20 cellular contexts compared by ENCODE assay signal in the genomic region with DNA sequence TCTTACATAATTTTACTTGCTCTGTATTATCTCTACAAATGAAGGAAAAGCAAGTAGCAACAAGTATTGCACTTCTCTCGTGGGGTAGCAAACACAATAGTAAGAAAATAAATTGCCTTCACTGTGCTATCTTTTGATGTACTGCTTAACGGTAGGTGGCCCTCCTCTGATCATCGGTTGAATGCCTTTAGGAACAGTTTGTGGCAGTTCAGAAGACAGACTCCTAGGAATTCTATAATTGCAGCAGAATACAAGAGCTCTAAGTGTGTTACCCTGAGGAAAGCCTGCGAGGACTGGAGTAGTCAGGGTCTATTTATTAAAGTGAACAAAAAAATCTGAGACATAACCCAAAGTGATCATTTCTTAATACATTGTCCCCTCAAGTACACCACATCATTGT.
DNase-seq lines count a peak whose midpoint lies in the region; ATAC-seq, FAIRE-seq and TF ChIP-seq lines count a peak whose summit lies in the region.
"Had no signal": no experiment of that assay in that cellular context is flagged by ENCODE, and none has a peak within 500 bp of the region (broad histone marks: within the 10 kb centered on the region; RNA-seq: fewer than 3 reads in every experiment).

No MANE protein-coding gene starts in this region.

- H3K36me3 ChIP-seq in GM23248 (ENCODE audit: low read depth) (no peaks in the 10 kb centered on the region), OCI-LY3 (replicated peaks; ENCODE audit: low read depth, low read length) (no peaks in the 10 kb centered on the region), small intestine (ENCODE audit: control insufficient read depth in 2 of 2, insufficient read depth in 2 of 2, low read length in 2 of 2) (no peaks in the 10 kb centered on the region)

- H3K27me3 ChIP-seq in GM23248 (replicated peaks; ENCODE audit: insufficient read depth), result no peaks in the 10 kb centered on the region
- H3K27me3 ChIP-seq in OCI-LY3 (ENCODE audit: low read depth, low read length), result no peaks in the 10 kb centered on the region
- H3K27me3 ChIP-seq in foreskin keratinocyte, result no peaks in the 10 kb centered on the region
- H3K27me3 ChIP-seq in small intestine (ENCODE audit: control insufficient read depth in 2 of 2, insufficient read depth in 2 of 2, low read length in 2 of 2), result no peaks in the 10 kb centered on the region

- no peak overlapping the region for H3K27ac ChIP-seq in GM23248
- no peak overlapping the region for H3K27ac ChIP-seq in OCI-LY3 (ENCODE audit: low read length)
- no peak overlapping the region for H3K27ac ChIP-seq in foreskin keratinocyte
- no peak overlapping the region for H3K27ac ChIP-seq in small intestine (ENCODE audit: low read depth in 1 of 2, low read length in 1 of 2)
- H3K27ac ChIP-seq: C4-2B had no signal

- no peaks in the 10 kb centered on the region for H4K20me1 ChIP-seq in GM23248 (ENCODE audit: insufficient read depth)
- no peaks in the 10 kb centered on the region for H4K20me1 ChIP-seq in OCI-LY3 (ENCODE audit: insufficient read depth, low read length)

- no peaks in the 10 kb centered on the region for H3K79me2 ChIP-seq in GM23248 (ENCODE audit: insufficient read depth)
- H3K79me2 ChIP-seq in OCI-LY3 (ENCODE audit: low read length), result no peaks in the 10 kb centered on the region

- H3K9me3 ChIP-seq in GM23248 (ENCODE audit: low read depth) (no peaks in the 10 kb centered on the region), OCI-LY3 (ENCODE audit: insufficient read depth, low read length) (no peaks in the 10 kb centered on the region), small intestine (ENCODE audit: control insufficient read depth, low read depth) (no peaks in the 10 kb centered on the region)

- no peak for TF ChIP-seq CTCF in OCI-LY3 (IDR thresholded peaks at IDR 0.05; ENCODE audit: low read depth, low read length)
- peak; percentile 16 for TF ChIP-seq CTCF in foreskin keratinocyte (conservative IDR thresholded peaks at IDR 0.05)
- peak; percentile 7 for TF ChIP-seq CTCF in retinal pigment epithelial cell (conservative IDR thresholded peaks at IDR 0.05; ENCODE audit: low read depth, low read length)

- in situ Hi-C loops in GM23248 (cut with MboI), result no loop called here

- WGBS in GM23248 (ENCODE audit: low coverage in 1 of 2, low lambda C conversion rate in 2 of 2, missing lambda C conversion rate in 2 of 2), 2 experiments, result 30 to 31% methylated on average over 4 of the region's 4 CpGs
- 44 to 48% (median 46%) methylated on average over 4 of the region's 4 CpGs for WGBS in small intestine, 3 donors

- peak overlapping the region; percentile 70 for H2AFZ ChIP-seq in GM23248
- peak overlapping the region; percentile 41; the same call in 1 of the 2 replicates for H2AFZ ChIP-seq in OCI-LY3 (ENCODE audit: low read depth, low read length)

- no peaks in the 10 kb centered on the region for H3F3A ChIP-seq in GM23248 (ENCODE audit: insufficient read depth)

- ATAC-seq in foreskin keratinocyte, result no peak
- no peak for ATAC-seq in HG03520 (IDR thresholded peaks at IDR 0.05; ENCODE audit: unreplicated experiment)
- ATAC-seq: PC-3 had no signal

- no peak for FAIRE-seq in small intestine (lab: Jason Lieb, UNC)
- FAIRE-seq: H54 had no signal

- DNase-seq in GM23248, result no peak
- DNase-seq in foreskin keratinocyte, result peak; percentile 6 to 30
- DNase-seq in retinal pigment epithelial cell (ENCODE audit: low read depth), result no peak
- DNase-seq in small intestine, result no peak
- no peak for DNase-seq in DMS 273 (lab: John Stamatoyannopoulos, UW; ENCODE audit: unreplicated experiment)
- DNase-seq: CD8-positive, alpha-beta memory T cell; EL; GF-D8; KBM-7; MM.1S; NCI-H1048; NCI-H1417 treated with DMSO at 0.1 percent for 48 hours; NCI-H187 treated with DMSO at 0.1 percent for 48 hours; NCI-H526; PC-3; SHP77 had no signal

- H3K9ac ChIP-seq in GM23248, result no peak overlapping the region
- H3K9ac ChIP-seq in OCI-LY3 (ENCODE audit: low read length), result no peak overlapping the region

- H3K9me2 ChIP-seq in GM23248 (ENCODE audit: insufficient read depth), result no peaks in the 10 kb centered on the region

- no peak overlapping the region for H3K4me2 ChIP-seq in GM23248 (ENCODE audit: unreplicated experiment)
- H3K4me2 ChIP-seq in OCI-LY3 (ENCODE audit: low read length), result no peak overlapping the region

- no peaks in the 10 kb centered on the region for H3K4me1 ChIP-seq in GM23248 (ENCODE audit: insufficient read depth)
- H3K4me1 ChIP-seq in OCI-LY3 (ENCODE audit: low read length), result no peaks in the 10 kb centered on the region
- peaks cover 8% of the 10 kb centered on the region for H3K4me1 ChIP-seq in foreskin keratinocyte
- H3K4me1 ChIP-seq in small intestine (ENCODE audit: control insufficient read depth in 2 of 2, insufficient read depth in 1 of 2, low read depth in 1 of 2, low read length in 1 of 2), result no peaks in the 10 kb centered on the region

- H3K4me3 ChIP-seq in GM23248, result no peak overlapping the region
- H3K4me3 ChIP-seq in OCI-LY3 (ENCODE audit: low read length), result no peak overlapping the region
- H3K4me3 ChIP-seq in retinal pigment epithelial cell (ENCODE audit: low read length), result no peak overlapping the region
- H3K4me3 ChIP-seq in small intestine (ENCODE audit: low read depth in 1 of 2, low read length in 2 of 2), result no peak overlapping the region

Comparison
In these comparisons a context has a peak if more than half of its experiments do, and no peak if none do; other contexts are left out.
1. DNase-seq: peak in foreskin keratinocyte (2 of 2); none in GM23248 (single experiment), retinal pigment epithelial cell (single experiment), small intestine (single experiment) and DMS 273 (single experiment).